ENCODE assay signal across 8 cellular contexts in the genomic region with DNA sequence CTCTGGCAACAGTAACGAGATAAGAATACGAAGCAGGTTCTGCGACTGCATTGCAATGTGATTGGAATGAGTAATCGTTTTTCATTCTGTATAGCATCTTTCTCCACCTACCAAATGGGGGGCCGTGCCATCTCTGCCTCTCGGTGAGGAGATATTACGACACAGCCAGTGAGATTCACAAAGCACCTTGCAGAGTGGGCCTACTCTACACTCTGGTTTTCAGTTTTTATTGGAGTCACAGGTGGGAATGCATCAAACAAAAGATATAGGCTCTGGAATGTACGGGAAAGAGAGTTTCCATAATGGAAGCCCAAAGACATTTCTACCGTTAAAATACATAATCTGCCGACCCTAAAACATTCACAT. TPM values are rescaled to one million over a fixed set of nuclear protein-coding genes. Genes with fewer than 3 reads are reported as not detected.
DNase-seq lines count a peak whose midpoint lies in the region; ATAC-seq and TF ChIP-seq lines count a peak whose summit lies in the region.

No MANE protein-coding gene starts in this region.

- peaks cover 34% of the 10 kb centered on the region for H3K4me1 ChIP-seq in A673 (ENCODE audit: insufficient read depth, low read length, poor library complexity, severe bottlenecking)
- peaks cover 12 to 33% of the 10 kb centered on the region in 2 donors for H3K4me1 ChIP-seq in muscle layer of duodenum (ENCODE audit: control insufficient read depth in 1 of 2, insufficient read depth in 2 of 2, low read length in 2 of 2)
- no peaks in the 10 kb centered on the region for H3K4me1 ChIP-seq in urinary bladder (ENCODE audit: insufficient read depth)

- WGBS in urinary bladder: 7% methylated on average over 10 of the region's 10 CpGs

- POLR2A ChIA-PET in A673 (lab: Charles Lee; ENCODE audit: low non-redundant PET): no interaction called here

- no peak for TF ChIP-seq CTCF in A673 (conservative IDR thresholded peaks at IDR 0.05; ENCODE audit: low read depth, low read length)

- H3K9me3 ChIP-seq in A673 (ENCODE audit: low read depth, low read length, poor library complexity, severe bottlenecking) (no peaks in the 10 kb centered on the region), muscle layer of duodenum (ENCODE audit: control insufficient read depth in 1 of 2, low read length in 2 of 2) (no peaks in the 10 kb centered on the region)

- CTCF ChIA-PET in A673 (lab: Charles Lee): no interaction called here

- BruUV-seq in A673 (replicated peaks; lab: Mats Ljungman, UMichigan): no TSS peak

- no peaks in the 10 kb centered on the region for H3K27me3 ChIP-seq in A673 (replicated peaks; ENCODE audit: insufficient read depth, low read depth, low read length, poor library complexity)
- H3K27me3 ChIP-seq in muscle layer of duodenum (ENCODE audit: low read depth, low read length): no peaks in the 10 kb centered on the region

- DNase-seq in A673 (ENCODE audit: low spot score) (no peak), SHP77 (lab: John Stamatoyannopoulos, UW) (peak; percentile 54 to 57), NCI-H187 (lab: John Stamatoyannopoulos, UW) (no peak), NCI-H1417 treated with DMSO at 0.1 percent for 48 hours (lab: John Stamatoyannopoulos, UW) (no peak)

- ATAC-seq in GM21576 (IDR thresholded peaks at IDR 0.05; ENCODE audit: unreplicated experiment): peak; percentile 9

- H3K4me3 ChIP-seq in A673 (ENCODE audit: low read depth, low read length, poor library complexity, severe bottlenecking) (peak overlapping the region; percentile 68), muscle layer of duodenum (ENCODE audit: low read depth in 1 of 2, low read length in 2 of 2) (peak overlapping the region; percentile 74 to 97), urinary bladder (ENCODE audit: low read depth, low read length) (peak overlapping the region; percentile 21)

- H3K27ac ChIP-seq in A673 (ENCODE audit: low read depth, low read length, poor library complexity, severe bottlenecking) (peak overlapping the region; percentile 65), cingulate gyrus (ENCODE audit: low read depth, low read length) (peak overlapping the region; percentile 92), muscle layer of duodenum (ENCODE audit: low read length) (peak overlapping the region; percentile 86), urinary bladder (ENCODE audit: low read depth) (peak overlapping the region; percentile 60)

- H3K36me3 ChIP-seq in A673 (ENCODE audit: insufficient read depth, low read length, poor library complexity, severe bottlenecking) (peaks cover 2% of the 10 kb centered on the region), muscle layer of duodenum (ENCODE audit: control insufficient read depth in 1 of 2, insufficient read depth in 2 of 2, low read length in 2 of 2) (peaks cover 0 to 3% of the 10 kb centered on the region in 2 donors), urinary bladder (ENCODE audit: insufficient read depth) (no peaks in the 10 kb centered on the region)

- intact Hi-C loops in A673 (cut with micrococcal nuclease; ENCODE audit: unreplicated experiment): loop anchor here (5.0 kb wide), 1 partner anchor 56 kb away; no protein-coding TSS in a partner anchor

RNA-seq across cellular contexts. Expression of a gene that starts 0.5 kb away (rescaled TPM):
- 268 and 275 TPM in 2 replicates for total RNA-seq in A673 (2021)
- total RNA-seq in urinary bladder: 79.8 TPM
- 92.8 TPM for polyA plus RNA-seq in urinary bladder

RNA-seq across cellular contexts. Expression of a gene that starts 9.6 kb away (rescaled TPM):
- total RNA-seq in A673 (2021) (53.8 and 63.9 TPM in 2 replicates), urinary bladder (145 TPM)
- 34.7 TPM for polyA plus RNA-seq in urinary bladder

Comparison
In these comparisons a context has a peak if more than half of its experiments do, and no peak if none do; other contexts are left out.
1. DNase-seq: peak in SHP77 (2 of 2); none in A673 (single experiment), NCI-H187 (0 of 2) and NCI-H1417 treated with DMSO at 0.1 percent for 48 hours (single experiment).
2. H3K4me3 ChIP-seq: peak in every context shown above with its lines; median percentile 86 in muscle layer of duodenum; 68 in A673; 21 in urinary bladder.
3. Peak in every context shown above with its lines, with median percentiles within 50 percentile points of each other: H3K27ac ChIP-seq.